18 cellular contexts compared by ENCODE assay signal in genomic region chr15:52428297-52428696, GRCh38.
DNase-seq lines count a peak whose midpoint lies in the region; ATAC-seq, FAIRE-seq and TF ChIP-seq lines count a peak whose summit lies in the region.
"Had no signal": no experiment of that assay in that cellular context is flagged by ENCODE, and none has a peak within 500 bp of the region (broad histone marks: within the 10 kb centered on the region; RNA-seq: fewer than 3 reads in every experiment).

No MANE protein-coding gene starts in this region.

- H3K9me3 ChIP-seq in adrenal gland (replicated peaks in 1 of 3) (no peaks in the 10 kb centered on the region), left ventricle myocardium inferior (replicated peaks) (no peaks in the 10 kb centered on the region), parathyroid adenoma (ENCODE audit: control insufficient read depth, low read length) (no peaks in the 10 kb centered on the region)
- H3K9me3 ChIP-seq: A549, Caco-2 had no signal

- H3K36me3 ChIP-seq in adrenal gland (replicated peaks in 1 of 2) (no peaks in the 10 kb centered on the region), left ventricle myocardium inferior (peaks cover 7% of the 10 kb centered on the region), parathyroid adenoma (ENCODE audit: control insufficient read depth, insufficient read depth, low read length) (no peaks in the 10 kb centered on the region)

- H3K27ac ChIP-seq in adrenal gland, result peak overlapping the region in 4 of 5 donors; percentile 46 to 77 (median 67)
- H3K27ac ChIP-seq in left ventricle myocardium inferior (replicated peaks), result peak overlapping the region; percentile 59
- peak overlapping the region; percentile 32 for H3K27ac ChIP-seq in parathyroid adenoma
- H3K27ac ChIP-seq: A549 had no signal

- TF ChIP-seq POLR2A in adrenal gland (IDR thresholded peaks at IDR 0.05) (no peak), GM12891 (IDR thresholded peaks at IDR 0.05; ENCODE audit: low read depth, low read length) (no peak)

- intact Hi-C loops in adrenal gland (cut with DNase I), result no loop called here
- intact Hi-C loops in left ventricle myocardium inferior (cut with micrococcal nuclease), result no loop called here

- no peak for FAIRE-seq in GM12891 (lab: Jason Lieb, UNC)
- FAIRE-seq: A549, GM12892 had no signal

- H3K4me1 ChIP-seq in adrenal gland (replicated peaks in 1 of 2) (peaks cover 13 to 17% of the 10 kb centered on the region in 2 donors), left ventricle myocardium inferior (peaks cover 15% of the 10 kb centered on the region), parathyroid adenoma (peaks cover 2% of the 10 kb centered on the region)
- H3K4me1 ChIP-seq: A549, Caco-2 had no signal

- no peaks in the 10 kb centered on the region for H3K79me2 ChIP-seq in parathyroid adenoma

- H3K4me3 ChIP-seq in adrenal gland (no peak overlapping the region), left ventricle myocardium inferior (no peak overlapping the region), parathyroid adenoma (ENCODE audit: low read depth, low read length) (no peak overlapping the region)
- H3K4me3 ChIP-seq: A549 had no signal

- WGBS in adrenal gland, 4 donors, result 60 to 69% (median 63%) methylated on average over 4 of the region's 4 CpGs

- DNase-seq in EL (peak; percentile 13), adrenal gland (no peak), left ventricle myocardium inferior (no peak), glomerular visceral epithelial cell (ENCODE audit: extremely low spot score) (no peak), GM12891 (ENCODE audit: insufficient read length, low spot score) (no peak)
- no peak for DNase-seq in activated CD4-positive, alpha-beta T cell treated with anti-CD3 and anti-CD28 coated beads, Interleukin-2, amount 50 U/mL, for 48 hours
- DNase-seq: AML-193, Caco-2, DMS53, GOT3, Karpas-422, NCI-H1105 treated with DMSO at 0.1 percent for 48 hours, NCI-H187 treated with DMSO at 0.1 percent for 48 hours, SHP77 had no signal

- no peak overlapping the region for H2AFZ ChIP-seq in parathyroid adenoma

- TF ChIP-seq CTCF in adrenal gland (IDR thresholded peaks at IDR 0.05) (no peak), left ventricle myocardium inferior (IDR thresholded peaks at IDR 0.05; ENCODE audit: borderline replicate concordance) (no peak), parathyroid adenoma (IDR thresholded peaks at IDR 0.05) (no peak)

- H3K4me2 ChIP-seq in parathyroid adenoma (ENCODE audit: low read length), result no peak overlapping the region
- H3K4me2 ChIP-seq: A549 had no signal

- H3K9ac ChIP-seq in parathyroid adenoma, result no peak overlapping the region

- no peak for ATAC-seq in GM18907 (IDR thresholded peaks at IDR 0.05; ENCODE audit: unreplicated experiment)

- no peaks in the 10 kb centered on the region for H3K27me3 ChIP-seq in adrenal gland
- no peaks in the 10 kb centered on the region for H3K27me3 ChIP-seq in left ventricle myocardium inferior (ENCODE audit: low read depth)
- H3K27me3 ChIP-seq in parathyroid adenoma (ENCODE audit: control insufficient read depth, insufficient read depth, low read length), result no peaks in the 10 kb centered on the region

TF ChIP-seq in GM12891, 5 proteins besides CTCF, POLR2A, EP300 and RAD21:
- TF ChIP-seq POLR2AphosphoS5 (IDR thresholded peaks at IDR 0.05; ENCODE audit: low read depth, low read length) (no peak), PAX5 (IDR thresholded peaks at IDR 0.05; ENCODE audit: insufficient read depth, low read length, severe bottlenecking) (no peak), POU2F2 (IDR thresholded peaks at IDR 0.05; ENCODE audit: low read depth, low read length) (no peak), SPI1 (IDR thresholded peaks at IDR 0.05; ENCODE audit: low read depth, low read length) (no peak), TAF1 (IDR thresholded peaks at IDR 0.05; ENCODE audit: low read depth, low read length) (no peak)
